10 cellular contexts compared by ENCODE assay signal in the genomic region with DNA sequence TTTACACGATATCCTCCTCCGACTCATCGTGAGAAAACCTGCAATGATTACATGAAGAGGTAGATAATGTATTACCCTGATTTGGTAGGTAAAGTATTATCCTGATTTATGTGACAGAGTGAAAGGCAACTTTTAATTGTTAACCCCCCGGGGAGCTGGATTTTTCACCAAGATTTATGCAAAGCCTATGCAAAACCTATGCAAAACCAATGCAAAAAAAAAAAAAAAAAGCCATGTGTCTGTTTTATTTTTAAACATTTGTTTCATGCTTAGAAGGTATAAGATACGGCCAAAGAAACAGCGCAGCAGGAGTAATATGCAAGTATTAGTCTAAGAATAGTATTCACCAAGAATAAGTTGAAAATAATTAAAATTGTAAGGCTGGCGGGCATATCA.
A peak's percentile ranks its signal among the peaks of the same experiment; 100 is the strongest.
DNase-seq lines count a peak whose midpoint lies in the region; FAIRE-seq and TF ChIP-seq lines count a peak whose summit lies in the region.
"Had no signal": no experiment of that assay in that cellular context is flagged by ENCODE, and none has a peak within 500 bp of the region (broad histone marks: within the 10 kb centered on the region; RNA-seq: fewer than 3 reads in every experiment).

No MANE protein-coding gene starts in this region.

- peak overlapping the region; percentile 88 for H3K4me3 Mint-ChIP-seq in activated T-cell treated with anti-CD3 and anti-CD28 coated beads, Interleukin-2, amount 50 U/mL, for 24 hours
- peak overlapping the region; percentile 85 for H3K4me3 Mint-ChIP-seq in activated T-helper 1 cell treated with anti-CD3 and anti-CD28 coated beads, Interleukin-12 subunit alpha, Interleukin-12 subunit beta, Interleukin-2, Interleukin-4 antibody, amounts not matched to agents 30 ng/mL and 10 ng/mL and 1 ng/mL, durations not matched to agents 14 hours and 24 hours and 36 hours

- H3K36me3 ChIP-seq in kidney (ENCODE audit: control insufficient read depth in 1 of 2, insufficient read depth in 2 of 2, low read length in 2 of 2) = no peaks in the 10 kb centered on the region
- H3K36me3 ChIP-seq in suprapubic skin = no peaks in the 10 kb centered on the region

- no peak for TF ChIP-seq POLR2A in suprapubic skin (IDR thresholded peaks at IDR 0.05)

- H3K4me3 ChIP-seq in kidney (ENCODE audit: low read length in 2 of 2) (peak overlapping the region; percentile 50 to 64), suprapubic skin (peak overlapping the region; percentile 22)

- no peak for TF ChIP-seq EP300 in suprapubic skin (IDR thresholded peaks at IDR 0.05)

- H3K9me3 Mint-ChIP-seq in activated T-cell treated with anti-CD3 and anti-CD28 coated beads, Interleukin-2, amount 50 U/mL, for 24 hours = peaks cover 2% of the 10 kb centered on the region
- H3K9me3 Mint-ChIP-seq in activated T-helper 1 cell treated with anti-CD3 and anti-CD28 coated beads, Interleukin-12 subunit alpha, Interleukin-12 subunit beta, Interleukin-2, Interleukin-4 antibody, amounts not matched to agents 30 ng/mL and 10 ng/mL and 1 ng/mL, durations not matched to agents 14 hours and 24 hours and 36 hours = peaks cover 11% of the 10 kb centered on the region

- H3K27ac ChIP-seq in kidney (ENCODE audit: low read depth in 2 of 2, low read length in 2 of 2) (no peak overlapping the region), suprapubic skin (no peak overlapping the region)

- H3K27me3 Mint-ChIP-seq in activated T-cell treated with anti-CD3 and anti-CD28 coated beads, Interleukin-2, amount 50 U/mL, for 24 hours = no peaks in the 10 kb centered on the region
- H3K27me3 Mint-ChIP-seq in activated T-helper 1 cell treated with anti-CD3 and anti-CD28 coated beads, Interleukin-12 subunit alpha, Interleukin-12 subunit beta, Interleukin-2, Interleukin-4 antibody, amounts not matched to agents 30 ng/mL and 10 ng/mL and 1 ng/mL, durations not matched to agents 14 hours and 24 hours and 36 hours (ENCODE audit: insufficient read depth) = no peaks in the 10 kb centered on the region

- no peaks in the 10 kb centered on the region for H3K27me3 ChIP-seq in suprapubic skin

- 67% methylated on average over 7 of the region's 7 CpGs for WGBS in suprapubic skin

- H3K9ac ChIP-seq in kidney (ENCODE audit: low read length in 2 of 2) = no peak overlapping the region

- peaks cover 22% of the 10 kb centered on the region for H3K36me3 Mint-ChIP-seq in activated T-cell treated with anti-CD3 and anti-CD28 coated beads, Interleukin-2, amount 50 U/mL, for 24 hours (ENCODE audit: low read depth)
- peaks cover 12% of the 10 kb centered on the region for H3K36me3 Mint-ChIP-seq in activated T-helper 1 cell treated with anti-CD3 and anti-CD28 coated beads, Interleukin-12 subunit alpha, Interleukin-12 subunit beta, Interleukin-2, Interleukin-4 antibody, amounts not matched to agents 30 ng/mL and 10 ng/mL and 1 ng/mL, durations not matched to agents 14 hours and 24 hours and 36 hours (ENCODE audit: low read depth)

- peaks cover 0 to 9% of the 10 kb centered on the region in 2 donors for H3K4me1 ChIP-seq in kidney (ENCODE audit: control insufficient read depth in 1 of 2, insufficient read depth in 1 of 2, low read depth in 1 of 2, low read length in 2 of 2)
- no peaks in the 10 kb centered on the region for H3K4me1 ChIP-seq in suprapubic skin

- H3K4me1 Mint-ChIP-seq in activated T-cell treated with anti-CD3 and anti-CD28 coated beads, Interleukin-2, amount 50 U/mL, for 24 hours (ENCODE audit: low read depth) = peaks cover 90% of the 10 kb centered on the region
- H3K4me1 Mint-ChIP-seq in activated T-helper 1 cell treated with anti-CD3 and anti-CD28 coated beads, Interleukin-12 subunit alpha, Interleukin-12 subunit beta, Interleukin-2, Interleukin-4 antibody, amounts not matched to agents 30 ng/mL and 10 ng/mL and 1 ng/mL, durations not matched to agents 14 hours and 24 hours and 36 hours (ENCODE audit: low read depth) = peaks cover 87% of the 10 kb centered on the region

- no peak for DNase-seq in activated T-cell treated with anti-CD3 and anti-CD28 coated beads, Interleukin-2, amount 50 U/mL, for 24 hours
- DNase-seq in activated T-cell treated with anti-CD3 and anti-CD28 coated beads, Interleukin-2, amount 50 U/mL, for 1 hour = no peak
- DNase-seq in activated T-helper 1 cell treated with anti-CD3 and anti-CD28 coated beads, Interleukin-12 subunit alpha, Interleukin-12 subunit beta, Interleukin-2, Interleukin-4 antibody, amounts not matched to agents 30 ng/mL and 10 ng/mL and 1 ng/mL, durations not matched to agents 14 hours and 24 hours and 36 hours (ENCODE audit: low spot score) = no peak
- DNase-seq in kidney (no peak), suprapubic skin (ENCODE audit: low spot score in 2 of 2) (no peak), NCI-H446 (lab: John Stamatoyannopoulos, UW) (no peak), globus pallidus (ENCODE audit: low spot score) (no peak), pons (ENCODE audit: low spot score) (no peak)
- DNase-seq: amniotic stem cell, NCI-H187 treated with DMSO at 0.1 percent for 48 hours had no signal

- TF ChIP-seq CTCF in kidney (IDR thresholded peaks at IDR 0.05; ENCODE audit: borderline replicate concordance, extremely low read depth, insufficient read depth) (no peak), suprapubic skin (IDR thresholded peaks at IDR 0.05) (no peak)

- intact Hi-C loops in activated T-helper 1 cell treated with anti-CD3 and anti-CD28 coated beads, Interleukin-12 subunit alpha, Interleukin-12 subunit beta, Interleukin-2, Interleukin-4 antibody, amounts not matched to agents 30 ng/mL and 10 ng/mL and 1 ng/mL, durations not matched to agents 14 hours and 24 hours and 36 hours (cut with micrococcal nuclease) = loop anchor here (2.0 to 10.0 kb wide), 6 partner anchors 30 to 1171 kb away; a partner anchor contains a TSS
- intact Hi-C loops in kidney (cut with DNase I) = no loop called here

- H3K9me3 ChIP-seq in kidney (ENCODE audit: control insufficient read depth in 1 of 2, low read length in 2 of 2) = no peaks in the 10 kb centered on the region
- H3K9me3 ChIP-seq in suprapubic skin = no peaks in the 10 kb centered on the region

- peak overlapping the region; percentile 96 for H3K27ac Mint-ChIP-seq in activated T-cell treated with anti-CD3 and anti-CD28 coated beads, Interleukin-2, amount 50 U/mL, for 24 hours
- peak overlapping the region; percentile 54 for H3K27ac Mint-ChIP-seq in activated T-helper 1 cell treated with anti-CD3 and anti-CD28 coated beads, Interleukin-12 subunit alpha, Interleukin-12 subunit beta, Interleukin-2, Interleukin-4 antibody, amounts not matched to agents 30 ng/mL and 10 ng/mL and 1 ng/mL, durations not matched to agents 14 hours and 24 hours and 36 hours

- no peak for FAIRE-seq in kidney (lab: Jason Lieb, UNC)
